Comparison of ENCODE assay signal across 9 cellular contexts in the genomic region with DNA sequence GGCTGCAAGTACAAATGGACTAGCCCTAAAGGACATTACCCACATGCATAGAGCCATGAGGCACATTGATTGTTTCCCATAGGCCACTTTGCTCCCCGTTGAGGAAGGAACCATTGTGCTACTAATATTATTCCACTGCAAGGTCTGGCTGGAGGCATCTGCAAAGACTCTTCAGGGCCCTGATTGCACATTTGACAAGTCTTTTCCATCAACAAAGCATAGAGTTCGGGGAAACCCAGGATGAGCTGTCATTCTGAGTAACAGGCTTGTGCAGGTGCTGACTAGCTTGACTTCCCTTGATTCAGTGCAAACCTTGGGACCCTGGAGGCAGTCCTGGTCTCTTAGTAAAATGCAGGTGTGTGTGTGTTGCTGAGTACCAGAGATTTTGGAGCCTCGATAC.
DNase-seq lines count a peak whose midpoint lies in the region; ATAC-seq and FAIRE-seq lines count a peak whose summit lies in the region.
"Had no signal": no experiment of that assay in that cellular context is flagged by ENCODE, and none has a peak within 500 bp of the region (broad histone marks: within the 10 kb centered on the region; RNA-seq: fewer than 3 reads in every experiment).

No MANE protein-coding gene starts in this region.

- in situ Hi-C loops in G401 (cut with HindIII; ENCODE audit: low sequenced_read_pairs), result no loop called here

- H3K27me3 ChIP-seq in rectal smooth muscle tissue (ENCODE audit: control insufficient read depth, insufficient read depth, low read length), result no peaks in the 10 kb centered on the region

- no peak overlapping the region for H3K9ac ChIP-seq in rectal smooth muscle tissue (ENCODE audit: low read length)

- no peak overlapping the region for H3K4me3 ChIP-seq in rectal smooth muscle tissue (ENCODE audit: low read length)

- DNase-seq in G401 (ENCODE audit: low spot score), result peak; percentile 44
- peak; percentile 36 for DNase-seq in RCC 7860 (ENCODE audit: low spot score)
- DNase-seq in amniotic epithelial cell (ENCODE audit: low read depth), result peak; percentile 35
- DNase-seq in NCI-H526 treated with DMSO at 0.1 percent for 48 hours (lab: John Stamatoyannopoulos, UW), result no peak
- no peak for DNase-seq in GM19238 (ENCODE audit: insufficient read length, low spot score)

- peak overlapping the region; percentile 21 for H3K27ac ChIP-seq in rectal smooth muscle tissue (ENCODE audit: low read depth, low read length)

- peaks cover 24% of the 10 kb centered on the region for H3K4me1 ChIP-seq in rectal smooth muscle tissue (ENCODE audit: control insufficient read depth, insufficient read depth, low read length)

- no peak for FAIRE-seq in RCC 7860 (lab: Jason Lieb, UNC)
- FAIRE-seq: H1 had no signal

- no peaks in the 10 kb centered on the region for H3K36me3 ChIP-seq in rectal smooth muscle tissue (ENCODE audit: control insufficient read depth, insufficient read depth, low read length)

- no peak for ATAC-seq in HG02678 (IDR thresholded peaks at IDR 0.05; ENCODE audit: unreplicated experiment)
- ATAC-seq in HG03280 (IDR thresholded peaks at IDR 0.05; ENCODE audit: unreplicated experiment), result no peak

Comparison
In these comparisons a context has a peak if more than half of its experiments do, and no peak if none do; other contexts are left out.
1. DNase-seq: peak in G401 (single experiment), RCC 7860 (single experiment) and amniotic epithelial cell (single experiment); none in NCI-H526 treated with DMSO at 0.1 percent for 48 hours (single experiment) and GM19238 (single experiment).